Comparison of ENCODE assay signal across 9 cellular contexts in the genomic region with DNA sequence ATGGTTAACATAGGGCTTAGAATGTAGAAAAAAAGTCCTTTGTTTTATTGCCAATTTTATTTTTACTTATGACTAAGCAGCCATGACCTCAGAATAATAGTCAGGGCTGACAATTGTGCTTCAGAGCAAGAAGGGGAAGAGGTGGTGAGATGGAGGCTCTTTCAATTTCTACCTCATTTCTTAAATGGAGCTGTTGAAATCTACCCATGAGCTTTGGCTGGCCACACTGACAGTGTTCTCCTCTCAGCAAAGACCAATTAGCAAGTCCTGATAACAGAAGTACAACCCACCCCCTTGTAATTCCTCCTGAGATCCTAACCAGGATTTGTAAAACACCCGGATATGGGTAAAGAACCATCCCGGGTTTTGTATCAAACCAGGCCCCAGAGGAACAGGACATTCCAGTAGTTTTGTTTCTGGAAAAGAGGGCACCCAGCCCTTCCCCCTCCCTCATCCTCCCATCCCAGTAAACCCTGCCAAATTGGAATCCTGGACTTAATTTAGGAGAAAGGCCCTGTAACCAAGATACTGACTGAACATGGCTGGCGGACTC. TPM values are rescaled to one million over a fixed set of nuclear protein-coding genes. Genes with fewer than 3 reads are reported as not detected.
DNase-seq lines count a peak whose midpoint lies in the region; ATAC-seq, FAIRE-seq and TF ChIP-seq lines count a peak whose summit lies in the region.
"Had no signal": no experiment of that assay in that cellular context is flagged by ENCODE, and none has a peak within 500 bp of the region (broad histone marks: within the 10 kb centered on the region; RNA-seq: fewer than 3 reads in every experiment).

Gene HEPH (plus strand): TSS at position 399 of the 553 bp plus-strand sequence. CDS start 6,324 bp downstream, outside the sequence.

- peak within 1 kb of the TSS; percentile 91 for H3K27ac Mint-ChIP-seq in GM23338
- H3K27ac Mint-ChIP-seq in stimulated activated naive CD8-positive, alpha-beta T cell treated with anti-CD3 and anti-CD28 coated beads, Interleukin-15, amount 100 ng/mL, for 72 hours, result no peak within 1 kb of the TSS
- H3K27ac Mint-ChIP-seq: activated naive CD8-positive, alpha-beta T cell treated with anti-CD3 and anti-CD28 coated beads for 36 hours had no signal

- no peaks in the 10 kb centered on the region for H3K27me3 Mint-ChIP-seq in GM23338 (ENCODE audit: insufficient read depth, low read depth, poor library complexity)
- no peaks in the 10 kb centered on the region for H3K27me3 Mint-ChIP-seq in stimulated activated naive CD8-positive, alpha-beta T cell treated with anti-CD3 and anti-CD28 coated beads, Interleukin-15, amount 100 ng/mL, for 72 hours
- H3K27me3 Mint-ChIP-seq: activated naive CD8-positive, alpha-beta T cell treated with anti-CD3 and anti-CD28 coated beads for 36 hours had no signal

- H3K9me3 Mint-ChIP-seq in GM23338, result no peaks in the 10 kb centered on the region
- H3K9me3 Mint-ChIP-seq in stimulated activated naive CD8-positive, alpha-beta T cell treated with anti-CD3 and anti-CD28 coated beads, Interleukin-15, amount 100 ng/mL, for 72 hours, result no peaks in the 10 kb centered on the region
- H3K9me3 Mint-ChIP-seq: activated naive CD8-positive, alpha-beta T cell treated with anti-CD3 and anti-CD28 coated beads for 36 hours had no signal

- no peaks in the 10 kb centered on the region; the same call in 2 of the 3 replicates for H3K4me1 Mint-ChIP-seq in GM23338
- no peaks in the 10 kb centered on the region for H3K4me1 Mint-ChIP-seq in stimulated activated naive CD8-positive, alpha-beta T cell treated with anti-CD3 and anti-CD28 coated beads, Interleukin-15, amount 100 ng/mL, for 72 hours
- H3K4me1 Mint-ChIP-seq: activated naive CD8-positive, alpha-beta T cell treated with anti-CD3 and anti-CD28 coated beads for 36 hours had no signal

- intact Hi-C loops in ascending aorta (cut with DNase I) (loop anchor here (5.0 kb wide), 1 partner anchor 567 kb away; no protein-coding TSS in a partner anchor), kidney (cut with DNase I) (no loop called here), upper lobe of right lung (cut with DNase I) (no loop called here)

- H3K4me1 ChIP-seq in GM23338 (ENCODE audit: insufficient read depth), result no peaks in the 10 kb centered on the region
- no peaks in the 10 kb centered on the region for H3K4me1 ChIP-seq in ascending aorta
- no peaks in the 10 kb centered on the region for H3K4me1 ChIP-seq in kidney (ENCODE audit: control insufficient read depth in 1 of 2, insufficient read depth in 1 of 2, low read depth in 1 of 2, low read length in 2 of 2)
- H3K4me1 ChIP-seq in upper lobe of right lung, result no peaks in the 10 kb centered on the region

- DNase-seq in GM23338 (ENCODE audit: low spot score) (peak; percentile 68), ascending aorta (ENCODE audit: low spot score in 2 of 2) (no peak), kidney (no peak), upper lobe of right lung (no peak), SW 1271 (lab: John Stamatoyannopoulos, UW) (no peak), NCI-H1694 (lab: John Stamatoyannopoulos, UW) (no peak), SHP77 (lab: John Stamatoyannopoulos, UW) (no peak)
- DNase-seq in stimulated activated naive CD8-positive, alpha-beta T cell treated with anti-CD3 and anti-CD28 coated beads, Interleukin-15, amount 100 ng/mL, for 72 hours, result no peak
- DNase-seq: activated naive CD8-positive, alpha-beta T cell treated with anti-CD3 and anti-CD28 coated beads for 36 hours had no signal

- no peaks in the 10 kb centered on the region for H3K9me2 ChIP-seq in GM23338 (ENCODE audit: insufficient read depth)

- 0 out of 2 replicates have a peak within 1 kb of the TSS, but pooled peaks have one; percentile 19 for H2AFZ ChIP-seq in GM23338

- peaks cover 3% of the 10 kb centered on the region; the same call in 1 of the 3 replicates for H3K36me3 Mint-ChIP-seq in GM23338 (ENCODE audit: low read depth)
- H3K36me3 Mint-ChIP-seq: activated naive CD8-positive, alpha-beta T cell treated with anti-CD3 and anti-CD28 coated beads for 36 hours had no signal

- H3K9me3 ChIP-seq in ascending aorta (no peaks in the 10 kb centered on the region), kidney (ENCODE audit: control insufficient read depth in 1 of 2, low read length in 2 of 2) (no peaks in the 10 kb centered on the region), upper lobe of right lung (no peaks in the 10 kb centered on the region)

- H3K36me3 ChIP-seq in GM23338 (ENCODE audit: insufficient read depth) (no peaks in the 10 kb centered on the region), ascending aorta (no peaks in the 10 kb centered on the region), kidney (ENCODE audit: control insufficient read depth in 1 of 2, insufficient read depth in 2 of 2, low read length in 2 of 2) (no peaks in the 10 kb centered on the region), upper lobe of right lung (no peaks in the 10 kb centered on the region)

- H4K20me1 ChIP-seq in GM23338 (replicated peaks; ENCODE audit: insufficient read depth), result no peaks in the 10 kb centered on the region

- H3F3A ChIP-seq in GM23338 (replicated peaks; ENCODE audit: low read depth), result no peaks in the 10 kb centered on the region

- no peak within 1 kb of the TSS for H3K27ac ChIP-seq in GM23338 (ENCODE audit: low read depth)
- H3K27ac ChIP-seq in ascending aorta, result peak within 1 kb of the TSS; percentile 42 to 70
- H3K27ac ChIP-seq in kidney (ENCODE audit: low read depth in 2 of 2, low read length in 2 of 2), result no peak within 1 kb of the TSS
- H3K27ac ChIP-seq in upper lobe of right lung, result no peak within 1 kb of the TSS

- ATAC-seq in GM23338, result peak; percentile 76
- ATAC-seq in upper lobe of right lung, result no peak
- no peak for ATAC-seq in stimulated activated naive CD8-positive, alpha-beta T cell treated with anti-CD3 and anti-CD28 coated beads, Interleukin-15, amount 100 ng/mL, for 72 hours

- FAIRE-seq in kidney (lab: Jason Lieb, UNC), result no peak

- H3K4me2 ChIP-seq in GM23338, result peak within 1 kb of the TSS; percentile 84

- H3K79me2 ChIP-seq in GM23338 (replicated peaks; ENCODE audit: insufficient read depth), result peaks cover 43% of the 10 kb centered on the region

- peak within 1 kb of the TSS; percentile 69 for H3K4me3 ChIP-seq in GM23338
- H3K4me3 ChIP-seq in ascending aorta, result peak within 1 kb of the TSS; percentile 48 to 65
- peak within 1 kb of the TSS; percentile 2 to 54 for H3K4me3 ChIP-seq in kidney (ENCODE audit: low read length in 2 of 2)
- H3K4me3 ChIP-seq in upper lobe of right lung, result peak within 1 kb of the TSS; percentile 36

- TF ChIP-seq CTCF in GM23338 (conservative IDR thresholded peaks at IDR 0.05; ENCODE audit: low read depth in 2 of 2) (no peak), ascending aorta (IDR thresholded peaks at IDR 0.05) (no peak), kidney (IDR thresholded peaks at IDR 0.05; ENCODE audit: borderline replicate concordance, extremely low read depth, insufficient read depth) (no peak), upper lobe of right lung (IDR thresholded peaks at IDR 0.05) (no peak)

- H3K27me3 ChIP-seq in GM23338 (ENCODE audit: insufficient read depth), result no peaks in the 10 kb centered on the region
- no peaks in the 10 kb centered on the region for H3K27me3 ChIP-seq in ascending aorta
- H3K27me3 ChIP-seq in upper lobe of right lung, result no peaks in the 10 kb centered on the region

- peak within 1 kb of the TSS; percentile 86 for H3K4me3 Mint-ChIP-seq in GM23338
- no peak within 1 kb of the TSS for H3K4me3 Mint-ChIP-seq in stimulated activated naive CD8-positive, alpha-beta T cell treated with anti-CD3 and anti-CD28 coated beads, Interleukin-15, amount 100 ng/mL, for 72 hours
- H3K4me3 Mint-ChIP-seq: activated naive CD8-positive, alpha-beta T cell treated with anti-CD3 and anti-CD28 coated beads for 36 hours had no signal

- peak within 1 kb of the TSS in 1 of 2 donors; percentile 12 for H3K9ac ChIP-seq in kidney (ENCODE audit: low read length in 2 of 2)

TF ChIP-seq in GM23338, 12 proteins besides CTCF, POLR2A, EP300 and RAD21 (continues in another document):
- no peak for TF ChIP-seq ETS1 (IDR thresholded peaks at IDR 0.05)
- no peak for TF ChIP-seq EZH2phosphoT487 (IDR thresholded peaks at IDR 0.05; ENCODE audit: unreplicated experiment)
- TF ChIP-seq CREB1 (CRISPR knock-in tag; IDR thresholded peaks at IDR 0.05; ENCODE audit: low read depth), result no peak
- TF ChIP-seq EZH2 (IDR thresholded peaks at IDR 0.05; ENCODE audit: low read depth, unreplicated experiment), result no peak
- TF ChIP-seq ZNF331 (CRISPR knock-in tag; IDR thresholded peaks at IDR 0.05; ENCODE audit: low read depth), result no peak
- no peak for TF ChIP-seq STAT1 (IDR thresholded peaks at IDR 0.05; ENCODE audit: unreplicated experiment)

RNA-seq across cellular contexts. Expression of gene HEPH, which starts in this region (rescaled TPM):
- total RNA-seq in GM23338 (2014; rRNA removed; shearing (Covaris generic)), result 52.5 and 64.7 TPM in 2 replicates
- polyA plus RNA-seq in GM23338 (2016; fragmentation: Nextera tagmentation; extraction: Ambion mirVana), result 9.7 and 10.1 TPM in 2 replicates
- 38.8 TPM for total RNA-seq in ascending aorta
- 14.4 TPM for total RNA-seq in kidney
- polyA plus RNA-seq in kidney (ENCODE audit: insufficient read depth, low read depth, low replicate concordance), result 6.2 TPM
- total RNA-seq in upper lobe of right lung, result 16.9 TPM
- total RNA-seq: activated naive CD8-positive, alpha-beta T cell treated with anti-CD3 and anti-CD28 coated beads for 36 hours had no signal

Comparison
In these comparisons a context has a peak if more than half of its experiments do, and no peak if none do; other contexts are left out.
1. H3K27ac ChIP-seq: peak in ascending aorta (2 of 2); none in GM23338 (single experiment), kidney (0 of 2) and upper lobe of right lung (single experiment).
2. Peak in every context shown above with its lines, with median percentiles within 50 percentile points of each other: H3K4me3 ChIP-seq.